27 cellular contexts compared by ENCODE assay signal in the genomic region with DNA sequence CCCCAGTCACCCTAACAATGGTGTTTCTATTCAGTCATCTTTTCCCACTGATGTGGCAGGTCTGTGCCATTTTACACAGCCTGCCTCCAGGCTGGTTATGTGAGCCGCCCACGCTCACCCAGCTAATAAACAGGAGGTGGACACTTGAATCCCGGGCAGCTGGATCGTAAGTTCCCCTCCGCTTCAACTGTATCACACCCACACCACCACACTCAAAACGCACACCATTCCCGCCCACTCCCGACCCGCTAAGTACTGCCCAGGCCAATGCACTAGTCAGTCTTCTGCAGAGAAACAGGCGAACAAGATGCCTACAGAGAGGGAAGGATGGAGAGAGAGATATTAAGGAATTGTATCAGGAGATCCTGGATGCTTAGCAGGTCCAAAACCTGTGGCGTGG.
"Had no signal": no experiment of that assay in that cellular context is flagged by ENCODE, and none has a peak within 500 bp of the region (broad histone marks: within the 10 kb centered on the region; RNA-seq: fewer than 3 reads in every experiment).

No MANE protein-coding gene starts in this region.

- DNase-seq: activated B cell treated with CpG ODN at 0.5 μM for 24 hours; activated CD4-positive, alpha-beta T cell treated with anti-CD3 and anti-CD28 coated beads for 48 hours; activated CD4-positive, alpha-beta T cell treated with anti-CD3 and anti-CD28 coated beads, Interleukin-2, amount 50 U/mL, for 1 hour; activated CD4-positive, alpha-beta T cell treated with anti-CD3 and anti-CD28 coated beads, Interleukin-2, amount 50 U/mL, for 48 hours; activated CD8-positive, alpha-beta memory T cell treated with anti-CD3 and anti-CD28 coated beads for 24 hours; activated CD8-positive, alpha-beta T cell treated with anti-CD3 and anti-CD28 coated beads for 36 hours; activated effector memory CD4-positive, alpha-beta T cell treated with anti-CD3 and anti-CD28 coated beads, Interleukin-2, amount 50 U/mL, for 16 hours; activated naive CD4-positive, alpha-beta T cell treated with anti-CD3 and anti-CD28 coated beads for 36 hours; activated naive CD8-positive, alpha-beta T cell treated with anti-CD3 and anti-CD28 coated beads for 36 hours; activated naive CD8-positive, alpha-beta T cell treated with anti-CD3 and anti-CD28 coated beads, Interleukin-2, amount 50 U/mL, for 24 hours; activated T-cell treated with anti-CD3 and anti-CD28 coated beads, Interleukin-2, amount 50 U/mL, for 4 hours; adrenal gland; amygdala; aorta; body of pancreas; caudate nucleus; cortex of kidney; effector CD8-positive, alpha-beta T cell; esophagus squamous epithelium; foreskin melanocyte; heart right ventricle; T-helper 17 cell; T1000; WERI-Rb-1 had no signal

- H3K4me3 ChIP-seq: adrenal gland, body of pancreas, esophagus squamous epithelium, gastroesophageal sphincter, heart right ventricle had no signal

- H3K9me3 ChIP-seq: adrenal gland, body of pancreas, esophagus squamous epithelium, gastroesophageal sphincter had no signal

- ATAC-seq: activated CD4-positive, CD25-positive, alpha-beta regulatory T cell treated with anti-CD3 and anti-CD28 coated beads, Interleukin-2, amount 50 U/mL, for 24 hours; activated CD8-positive, alpha-beta T cell treated with anti-CD3 and anti-CD28 coated beads for 36 hours; activated naive CD8-positive, alpha-beta T cell treated with anti-CD3 and anti-CD28 coated beads, Interleukin-2, amount 50 U/mL, for 24 hours; activated T-cell treated with anti-CD3 and anti-CD28 coated beads, Interleukin-2, amount 50 U/mL, for 4 hours; body of pancreas; gastroesophageal sphincter; heart right ventricle; T-helper 17 cell had no signal

- H3K4me1 ChIP-seq: adrenal gland, body of pancreas, esophagus squamous epithelium, gastroesophageal sphincter, heart right ventricle had no signal

- H3K27me3 ChIP-seq: adrenal gland had no signal

- H3K36me3 ChIP-seq: adrenal gland, esophagus squamous epithelium, gastroesophageal sphincter, heart right ventricle, WERI-Rb-1 had no signal

- H3K27ac ChIP-seq: adrenal gland, body of pancreas, epithelial cell of prostate, esophagus squamous epithelium, gastroesophageal sphincter, heart right ventricle had no signal
